Comparison of ENCODE assay signal across 1 cellular context in genomic region chr11:67645521-67646457, GRCh38.
TF ChIP-seq lines count a peak whose summit lies in the region.

No MANE protein-coding gene starts in this region.

TF ChIP-seq in GM12878, 131 proteins besides CTCF, POLR2A, EP300 and RAD21:
- TF ChIP-seq ZZZ3 (IDR thresholded peaks at IDR 0.05; ENCODE audit: control insufficient read depth, insufficient read length, low read depth): no peak
- TF ChIP-seq SRF (IDR thresholded peaks at IDR 0.05; ENCODE audit: low read depth in 2 of 2, low read length in 2 of 2): no peak
- no peak for TF ChIP-seq ASH2L (IDR thresholded peaks at IDR 0.05; ENCODE audit: borderline replicate concordance, low read depth)
- no peak for TF ChIP-seq RFX5 (IDR thresholded peaks at IDR 0.05; ENCODE audit: low read depth, low read length)
- no peak for TF ChIP-seq NFYA (IDR thresholded peaks at IDR 0.05; ENCODE audit: borderline replicate concordance, low read depth, low read length)
- TF ChIP-seq SMC3 (IDR thresholded peaks at IDR 0.05; ENCODE audit: borderline replicate concordance, low read length): peak; percentile 19; the same call in 1 of the 2 replicates
- TF ChIP-seq, protein P1, sequence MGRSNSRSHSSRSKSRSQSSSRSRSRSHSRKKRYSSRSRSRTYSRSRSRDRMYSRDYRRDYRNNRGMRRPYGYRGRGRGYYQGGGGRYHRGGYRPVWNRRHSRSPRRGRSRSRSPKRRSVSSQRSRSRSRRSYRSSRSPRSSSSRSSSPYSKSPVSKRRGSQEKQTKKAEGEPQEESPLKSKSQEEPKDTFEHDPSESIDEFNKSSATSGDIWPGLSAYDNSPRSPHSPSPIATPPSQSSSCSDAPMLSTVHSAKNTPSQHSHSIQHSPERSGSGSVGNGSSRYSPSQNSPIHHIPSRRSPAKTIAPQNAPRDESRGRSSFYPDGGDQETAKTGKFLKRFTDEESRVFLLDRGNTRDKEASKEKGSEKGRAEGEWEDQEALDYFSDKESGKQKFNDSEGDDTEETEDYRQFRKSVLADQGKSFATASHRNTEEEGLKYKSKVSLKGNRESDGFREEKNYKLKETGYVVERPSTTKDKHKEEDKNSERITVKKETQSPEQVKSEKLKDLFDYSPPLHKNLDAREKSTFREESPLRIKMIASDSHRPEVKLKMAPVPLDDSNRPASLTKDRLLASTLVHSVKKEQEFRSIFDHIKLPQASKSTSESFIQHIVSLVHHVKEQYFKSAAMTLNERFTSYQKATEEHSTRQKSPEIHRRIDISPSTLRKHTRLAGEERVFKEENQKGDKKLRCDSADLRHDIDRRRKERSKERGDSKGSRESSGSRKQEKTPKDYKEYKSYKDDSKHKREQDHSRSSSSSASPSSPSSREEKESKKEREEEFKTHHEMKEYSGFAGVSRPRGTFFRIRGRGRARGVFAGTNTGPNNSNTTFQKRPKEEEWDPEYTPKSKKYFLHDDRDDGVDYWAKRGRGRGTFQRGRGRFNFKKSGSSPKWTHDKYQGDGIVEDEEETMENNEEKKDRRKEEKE (IDR thresholded peaks at IDR 0.05): no peak
